Comparison of ENCODE assay signal across 20 cellular contexts in the genomic region with DNA sequence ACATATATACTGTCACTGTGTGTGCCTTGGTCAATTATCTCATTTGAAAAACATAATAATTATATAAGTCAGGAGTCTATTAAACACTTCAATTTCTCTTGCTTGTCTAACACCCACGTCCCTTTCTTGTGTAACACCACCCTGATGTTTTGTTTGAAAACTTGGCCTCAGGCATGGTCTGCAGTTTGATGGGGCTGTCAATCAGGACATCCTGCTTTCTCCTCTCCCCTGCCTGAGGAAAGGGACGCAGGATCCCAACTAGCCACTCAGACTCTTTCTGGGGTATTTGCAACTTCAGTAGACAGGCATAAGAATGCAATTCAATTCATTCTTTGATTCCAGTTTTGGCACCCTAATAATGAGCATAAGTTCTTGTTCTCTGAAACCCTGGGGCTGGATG. TPM values are rescaled to one million over a fixed set of nuclear protein-coding genes. Genes with fewer than 3 reads are reported as not detected.
"Had no signal": no experiment of that assay in that cellular context is flagged by ENCODE, and none has a peak within 500 bp of the region (broad histone marks: within the 10 kb centered on the region; RNA-seq: fewer than 3 reads in every experiment).

No MANE protein-coding gene starts in this region.

- H3K27ac ChIP-seq: dorsolateral prefrontal cortex, left lung, neural progenitor cell, prostate gland, stomach, thyroid gland had no signal

- H3K4me2 ChIP-seq: neural progenitor cell had no signal

- H3K36me3 ChIP-seq: left lung, neural progenitor cell, prostate gland, stomach, thyroid gland had no signal

- H2AFZ ChIP-seq: neural progenitor cell had no signal

- H3K9ac ChIP-seq: neural progenitor cell had no signal

- H3K27me3 ChIP-seq: left lung, neural progenitor cell, stomach, thyroid gland had no signal

- DNase-seq: dorsolateral prefrontal cortex; effector CD4-positive, alpha-beta T cell; kidney; mesenchymal stem cell; midbrain; naive thymus-derived CD4-positive, alpha-beta T cell; right cardiac atrium; small intestine; stimulated activated CD4-positive, alpha-beta T cell treated with anti-CD3 and anti-CD28 coated beads, Interleukin-12 subunit alpha, Interleukin-12 subunit beta, amount 100 ng/mL, for 4 hours; stimulated activated CD4-positive, alpha-beta T cell treated with anti-CD3 and anti-CD28 coated beads, Interleukin-1b, Interleukin-23, amount 100 ng/mL, for 48 hours; stimulated activated CD4-positive, alpha-beta T cell treated with anti-CD3 and anti-CD28 coated beads, Interleukin-4, amount 100 ng/mL, for 24 hours; stimulated activated naive CD4-positive, alpha-beta T cell treated with Interleukin-2 at 50 U/mL for 16 hours; stomach; thyroid gland had no signal

- H3K4me1 ChIP-seq: left lung, neural progenitor cell, prostate gland, stomach, thyroid gland had no signal

- ATAC-seq: left lung; naive thymus-derived CD4-positive, alpha-beta T cell; right cardiac atrium; stimulated activated effector memory CD8-positive, alpha-beta T cell treated with anti-CD3 and anti-CD28 coated beads, Interleukin-12 subunit alpha, Interleukin-12 subunit beta, amount 100 ng/mL, for 72 hours had no signal

- H3K9me3 ChIP-seq: left lung, prostate gland, stomach, thyroid gland had no signal

- H3K4me3 ChIP-seq: dorsolateral prefrontal cortex, left lung, neural progenitor cell, prostate gland, stomach, thyroid gland had no signal

RNA-seq across cellular contexts. Expression of a gene that starts 48.8 kb away (rescaled TPM):
- total RNA-seq: lung microvascular endothelial cell; naive thymus-derived CD4-positive, alpha-beta T cell; osteoblast had no signal
- polyA plus RNA-seq: naive thymus-derived CD4-positive, alpha-beta T cell had no signal
